ENCODE assay signal across 12 cellular contexts in genomic region chr16:83802559-83802958, GRCh38. TPM values are rescaled to one million over a fixed set of nuclear protein-coding genes. Genes with fewer than 3 reads are reported as not detected.
DNase-seq lines count a peak whose midpoint lies in the region; ATAC-seq and TF ChIP-seq lines count a peak whose summit lies in the region.
"Had no signal": no experiment of that assay in that cellular context is flagged by ENCODE, and none has a peak within 500 bp of the region (broad histone marks: within the 10 kb centered on the region; RNA-seq: fewer than 3 reads in every experiment).

No MANE protein-coding gene starts in this region.

- peak overlapping the region; percentile 74 for H3K27ac Mint-ChIP-seq in osteocyte (ENCODE audit: unreplicated experiment)
- no peak overlapping the region for H3K27ac Mint-ChIP-seq in activated naive CD4-positive, alpha-beta T cell treated with anti-CD3 and anti-CD28 coated beads for 36 hours

- no peak for TF ChIP-seq EP300 in esophagus muscularis mucosa (IDR thresholded peaks at IDR 0.05)

- no TSS peak for BruUV-seq in A673 (replicated peaks; lab: Mats Ljungman, UMichigan)

- WGBS in esophagus muscularis mucosa: 23% methylated on average over 4 of the region's 7 CpGs

- H3K4me1 Mint-ChIP-seq in osteocyte (ENCODE audit: unreplicated experiment): peaks cover 7% of the 10 kb centered on the region
- peaks cover 10% of the 10 kb centered on the region for H3K4me1 Mint-ChIP-seq in activated naive CD4-positive, alpha-beta T cell treated with anti-CD3 and anti-CD28 coated beads for 36 hours (ENCODE audit: low read depth)

- H3K27me3 ChIP-seq in A673 (replicated peaks; ENCODE audit: insufficient read depth, low read depth, low read length, poor library complexity) (peaks cover 36% of the 10 kb centered on the region), MG63 (no peaks in the 10 kb centered on the region), esophagus muscularis mucosa (no peaks in the 10 kb centered on the region)
- H3K27me3 ChIP-seq: colonic mucosa had no signal

- intact Hi-C loops in A673 (cut with micrococcal nuclease; ENCODE audit: unreplicated experiment) (no loop called here), esophagus muscularis mucosa (cut with DNase I) (no loop called here)
- intact Hi-C loops in activated naive CD4-positive, alpha-beta T cell treated with anti-CD3 and anti-CD28 coated beads for 36 hours (cut with micrococcal nuclease): loop anchor here (10.0 kb wide), 1 partner anchor 1628 kb away; the partner anchor contains the start of gene MPHOSPH6

- DNase-seq in A673 (ENCODE audit: low spot score) (no peak), MG63 (no peak), esophagus muscularis mucosa (ENCODE audit: extremely low spot score) (no peak), osteocyte (ENCODE audit: extremely low spot score, unreplicated experiment) (no peak), occipital lobe (lab: John Stamatoyannopoulos, UW) (no peak), D341Med (ENCODE audit: low spot score) (no peak)
- no peak for DNase-seq in activated naive CD4-positive, alpha-beta T cell treated with anti-CD3 and anti-CD28 coated beads for 36 hours
- DNase-seq: activated gamma-delta T cell treated with Interleukin-2 at 50 U/mL for 16 hours, AML-193, colonic mucosa, NCI-H2029 treated with DMSO at 0.1 percent for 48 hours had no signal

- peaks cover 7% of the 10 kb centered on the region for H3K27me3 Mint-ChIP-seq in osteocyte (ENCODE audit: unreplicated experiment)
- H3K27me3 Mint-ChIP-seq in activated naive CD4-positive, alpha-beta T cell treated with anti-CD3 and anti-CD28 coated beads for 36 hours (ENCODE audit: low read depth): peaks cover 5% of the 10 kb centered on the region

- no peak for TF ChIP-seq POLR2A in esophagus muscularis mucosa (IDR thresholded peaks at IDR 0.05; ENCODE audit: low read depth)

- TF ChIP-seq CTCF in A673 (conservative IDR thresholded peaks at IDR 0.05; ENCODE audit: low read depth, low read length) (no peak), esophagus muscularis mucosa (IDR thresholded peaks at IDR 0.05) (no peak), osteocyte (IDR thresholded peaks at IDR 0.05) (no peak)

- ATAC-seq in HG02840 (IDR thresholded peaks at IDR 0.05; ENCODE audit: low FRiP score, unreplicated experiment): no peak

- H3K36me3 ChIP-seq in A673 (ENCODE audit: insufficient read depth, low read length, poor library complexity, severe bottlenecking): no peaks in the 10 kb centered on the region
- H3K36me3 ChIP-seq in MG63: no peaks in the 10 kb centered on the region
- H3K36me3 ChIP-seq in esophagus muscularis mucosa: no peaks in the 10 kb centered on the region
- H3K36me3 ChIP-seq: colonic mucosa had no signal

- peaks cover 3% of the 10 kb centered on the region for H3K36me3 Mint-ChIP-seq in osteocyte (ENCODE audit: unreplicated experiment)
- H3K36me3 Mint-ChIP-seq in activated naive CD4-positive, alpha-beta T cell treated with anti-CD3 and anti-CD28 coated beads for 36 hours (ENCODE audit: low read depth): no peaks in the 10 kb centered on the region

- CTCF ChIA-PET in A673 (lab: Charles Lee): no interaction called here
- CTCF ChIA-PET in activated naive CD4-positive, alpha-beta T cell treated with anti-CD3 and anti-CD28 coated beads for 36 hours (lab: Charles Lee): no interaction called here

- H3K4me3 ChIP-seq in A673 (ENCODE audit: low read depth, low read length, poor library complexity, severe bottlenecking) (peak overlapping the region; percentile 13), MG63 (peak overlapping the region; percentile 30), esophagus muscularis mucosa (peak overlapping the region; percentile 37 to 51 (median 43))
- H3K4me3 ChIP-seq: colonic mucosa had no signal

- peak overlapping the region; percentile 35 for H3K4me3 Mint-ChIP-seq in osteocyte (ENCODE audit: unreplicated experiment)
- no peak overlapping the region for H3K4me3 Mint-ChIP-seq in activated naive CD4-positive, alpha-beta T cell treated with anti-CD3 and anti-CD28 coated beads for 36 hours

- H3K9me3 ChIP-seq in A673 (ENCODE audit: low read depth, low read length, poor library complexity, severe bottlenecking): no peaks in the 10 kb centered on the region
- H3K9me3 ChIP-seq in MG63: no peaks in the 10 kb centered on the region
- no peaks in the 10 kb centered on the region for H3K9me3 ChIP-seq in esophagus muscularis mucosa
- H3K9me3 ChIP-seq: colonic mucosa had no signal

- H3K4me1 ChIP-seq in A673 (ENCODE audit: insufficient read depth, low read length, poor library complexity, severe bottlenecking): no peaks in the 10 kb centered on the region
- H3K4me1 ChIP-seq in esophagus muscularis mucosa: peaks cover 13 to 19% (median 15%) of the 10 kb centered on the region in 4 donors
- H3K4me1 ChIP-seq: colonic mucosa had no signal

- H3K27ac ChIP-seq in A673 (ENCODE audit: low read depth, low read length, poor library complexity, severe bottlenecking) (no peak overlapping the region), esophagus muscularis mucosa (replicated peaks in 1 of 4) (peak overlapping the region; percentile 39 to 52 (median 46))
- H3K27ac ChIP-seq: colonic mucosa had no signal

- H3K9me3 Mint-ChIP-seq in osteocyte (ENCODE audit: unreplicated experiment): no peaks in the 10 kb centered on the region
- no peaks in the 10 kb centered on the region for H3K9me3 Mint-ChIP-seq in activated naive CD4-positive, alpha-beta T cell treated with anti-CD3 and anti-CD28 coated beads for 36 hours

- POLR2A ChIA-PET in A673 (lab: Charles Lee; ENCODE audit: low non-redundant PET): no interaction called here

RNA-seq across cellular contexts. Expression of gene HSBP1, which starts 5.2 kb away (rescaled TPM):
- total RNA-seq in A673 (2021) (163 and 175 TPM in 2 replicates), esophagus muscularis mucosa (10 to 100 TPM; 12.0 to 49.8 (median 26.4) TPM), osteocyte (87.6 and 96.9 TPM in 2 replicates), occipital lobe (114 TPM)
- 32.8 and 110 TPM in 2 replicates for total RNA-seq in MG63 (2014; rRNA removed; shearing (Covaris generic); ENCODE audit: low replicate concordance)
- total RNA-seq in activated naive CD4-positive, alpha-beta T cell treated with anti-CD3 and anti-CD28 coated beads for 36 hours: 10 to 100 TPM; 72.1 to 72.8 TPM
